ENCODE assay signal across 8 cellular contexts in genomic region chr10:43202224-43202656, GRCh38.
DNase-seq lines count a peak whose midpoint lies in the region; ATAC-seq and TF ChIP-seq lines count a peak whose summit lies in the region.

No MANE protein-coding gene starts in this region.

- H3K27ac Mint-ChIP-seq in CD4-positive, alpha-beta memory T cell, result peak overlapping the region in 5 of 7 donors; percentile 19 to 53 (median 42)
- H3K27ac Mint-ChIP-seq in glutamatergic neuron (ENCODE audit: unreplicated experiment), result no peak overlapping the region

- H4K20me1 ChIP-seq in Karpas-422 (ENCODE audit: insufficient read depth, low read depth, low read length), result no peaks in the 10 kb centered on the region

- peaks cover 0 to 4% (median 0%) of the 10 kb centered on the region in 8 donors for H3K9me3 Mint-ChIP-seq in CD4-positive, alpha-beta memory T cell
- H3K9me3 Mint-ChIP-seq in glutamatergic neuron (ENCODE audit: unreplicated experiment), result peaks cover 2% of the 10 kb centered on the region

- peak overlapping the region; percentile 38 for H3K4me2 ChIP-seq in Karpas-422 (ENCODE audit: low read depth, low read length, poor library complexity, severe bottlenecking)

- H3K9ac ChIP-seq in Karpas-422 (ENCODE audit: low read length), result no peak overlapping the region

- H3K27ac ChIP-seq in CD4-positive, alpha-beta memory T cell (ENCODE audit: low read depth, low read length), result no peak overlapping the region
- H3K27ac ChIP-seq in Karpas-422 (ENCODE audit: low read length), result no peak overlapping the region

- intact Hi-C loops in CD4-positive, alpha-beta memory T cell (cut with micrococcal nuclease), result loop anchor here (1.0 to 10.0 kb wide), 4 partner anchors 53 to 160 kb away; partner anchors contain the start of gene CSGALNACT2
- intact Hi-C loops in posterior cingulate gyrus (cut with DNase I), result loop anchor here (10.0 kb wide), 1 partner anchor 143 kb away; no protein-coding TSS in a partner anchor

- TF ChIP-seq CTCF in glutamatergic neuron (IDR thresholded peaks at IDR 0.05; ENCODE audit: partially characterized antibody, unreplicated experiment), result peak; percentile 66

- H3K79me2 ChIP-seq in Karpas-422 (ENCODE audit: low read length), result no peaks in the 10 kb centered on the region

- peak in 4 of 5 donors; percentile 37 to 51 (median 44) for DNase-seq in CD4-positive, alpha-beta memory T cell
- peak; percentile 77 for DNase-seq in Karpas-422
- peak; percentile 60 for DNase-seq in activated T-cell treated with anti-CD3 and anti-CD28 coated beads, Interleukin-2, amount 50 U/mL, for 1 hour
- DNase-seq in glutamatergic neuron, result peak; percentile 69
- peak in 8 of 10 donors; percentile 8 to 82 (median 27) for DNase-seq in posterior cingulate gyrus
- DNase-seq in NCI-H1930 (lab: John Stamatoyannopoulos, UW), result no peak
- DNase-seq in LoVo (ENCODE audit: low spot score), result no peak

- peaks cover 0 to 10% (median 2%) of the 10 kb centered on the region in 4 donors for H3K4me1 Mint-ChIP-seq in CD4-positive, alpha-beta memory T cell
- H3K4me1 Mint-ChIP-seq in glutamatergic neuron (ENCODE audit: low read depth, unreplicated experiment), result no peaks in the 10 kb centered on the region

- no peaks in the 10 kb centered on the region for H3K27me3 ChIP-seq in CD4-positive, alpha-beta memory T cell (ENCODE audit: insufficient read depth, low read length)
- H3K27me3 ChIP-seq in Karpas-422 (ENCODE audit: low read length), result no peaks in the 10 kb centered on the region

- no peaks in the 10 kb centered on the region for H3K9me3 ChIP-seq in CD4-positive, alpha-beta memory T cell (ENCODE audit: control insufficient read depth in 1 of 2, low read length in 2 of 2)
- H3K9me3 ChIP-seq in Karpas-422 (ENCODE audit: low read length), result no peaks in the 10 kb centered on the region

- H3K36me3 Mint-ChIP-seq in CD4-positive, alpha-beta memory T cell, result peaks cover 0 to 8% of the 10 kb centered on the region in 2 donors
- no peaks in the 10 kb centered on the region for H3K36me3 Mint-ChIP-seq in glutamatergic neuron (ENCODE audit: unreplicated experiment)

- peak overlapping the region in 1 of 2 donors; percentile 32 for H3K4me3 ChIP-seq in CD4-positive, alpha-beta memory T cell (ENCODE audit: low read length in 2 of 2)
- no peak overlapping the region for H3K4me3 ChIP-seq in Karpas-422 (ENCODE audit: low read length)

- POLR2A ChIA-PET in CD4-positive, alpha-beta memory T cell (lab: Charles Lee; ENCODE audit: partially characterized antibody), result interaction anchor here (0.8 to 1.4 kb wide), 4 partner anchors 63 to 160 kb away, joined by 3 to 6 read pairs (median 4); partner anchors contain the start of gene CSGALNACT2

- H3K4me1 ChIP-seq in CD4-positive, alpha-beta memory T cell (ENCODE audit: insufficient read depth, low read length), result peaks cover 8% of the 10 kb centered on the region
- H3K4me1 ChIP-seq in Karpas-422 (ENCODE audit: low read length), result no peaks in the 10 kb centered on the region

- no peaks in the 10 kb centered on the region for H3K27me3 Mint-ChIP-seq in CD4-positive, alpha-beta memory T cell
- peaks cover 3% of the 10 kb centered on the region for H3K27me3 Mint-ChIP-seq in glutamatergic neuron (ENCODE audit: unreplicated experiment)

- H3K36me3 ChIP-seq in CD4-positive, alpha-beta memory T cell (ENCODE audit: insufficient read depth, low read length), result no peaks in the 10 kb centered on the region
- no peaks in the 10 kb centered on the region for H3K36me3 ChIP-seq in Karpas-422 (ENCODE audit: insufficient read depth, low read length)

- peak; percentile 47 for ATAC-seq in GM21390 (IDR thresholded peaks at IDR 0.05; ENCODE audit: unreplicated experiment)

- H3K4me3 Mint-ChIP-seq in CD4-positive, alpha-beta memory T cell, result peak overlapping the region; percentile 58 to 91 (median 83)
- H3K4me3 Mint-ChIP-seq in glutamatergic neuron (ENCODE audit: unreplicated experiment), result peak overlapping the region; percentile 78

- H3K9me2 ChIP-seq in Karpas-422 (replicated peaks; ENCODE audit: insufficient read depth, low read length), result no peaks in the 10 kb centered on the region

- CTCF ChIA-PET in CD4-positive, alpha-beta memory T cell (lab: Charles Lee; ENCODE audit: partially characterized antibody), result interaction anchor here (0.9 to 2.0 kb wide), 13 partner anchors 9 to 147 kb away, joined by 3 to 13 read pairs (median 5); partner anchors contain the start of gene CSGALNACT2

- no peak overlapping the region for H2AFZ ChIP-seq in Karpas-422 (ENCODE audit: low read length)

Comparison
In these comparisons a context has a peak if more than half of its experiments do, and no peak if none do; other contexts are left out.
1. DNase-seq: peak in CD4-positive, alpha-beta memory T cell (4 of 5), Karpas-422 (single experiment), activated T-cell treated with anti-CD3 and anti-CD28 coated beads, Interleukin-2, amount 50 U/mL, for 1 hour (single experiment), glutamatergic neuron (single experiment) and posterior cingulate gyrus (8 of 10); none in NCI-H1930 (0 of 2) and LoVo (single experiment).